Comparison of ENCODE assay signal across 8 cellular contexts in the genomic region with DNA sequence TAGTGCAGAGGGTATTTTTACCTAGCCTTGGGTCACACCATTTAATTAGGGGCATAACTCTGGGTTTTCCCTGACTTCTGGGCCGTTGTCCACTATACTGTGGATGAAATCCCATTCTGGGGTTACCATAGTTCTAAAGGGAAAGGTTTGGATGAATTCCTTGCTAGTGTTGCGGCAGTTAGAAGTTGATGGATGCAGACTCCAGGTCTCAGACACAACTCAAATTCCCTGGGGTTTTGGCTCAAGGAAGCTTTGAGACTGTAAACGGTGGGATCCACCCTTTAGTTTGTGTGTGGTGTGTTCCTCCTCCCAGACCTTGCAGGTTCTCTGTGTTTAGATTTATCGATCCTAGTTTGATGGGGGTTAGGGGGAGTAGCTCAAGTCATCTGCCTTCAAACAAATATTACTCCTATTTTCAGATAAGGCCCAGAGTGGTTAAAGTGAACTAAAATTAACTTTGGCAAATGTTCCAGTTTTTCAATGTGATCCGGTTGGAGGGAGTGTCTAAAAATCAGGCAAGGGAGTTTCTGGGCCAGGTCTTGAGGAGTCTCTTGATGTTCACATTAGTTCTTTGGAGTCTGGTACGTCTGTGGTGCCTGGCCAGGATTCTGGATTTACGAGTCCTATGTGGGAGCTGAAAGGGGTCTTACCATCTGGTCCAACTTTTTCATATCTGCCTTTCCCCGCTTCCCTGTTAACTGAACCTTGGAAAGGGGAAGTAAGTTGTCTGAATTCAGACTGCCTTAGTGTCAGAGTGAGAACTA. TPM values are rescaled to one million over a fixed set of nuclear protein-coding genes. Genes with fewer than 3 reads are reported as not detected.
A peak's percentile ranks its signal among the peaks of the same experiment; 100 is the strongest.
DNase-seq lines count a peak whose midpoint lies in the region; ATAC-seq and TF ChIP-seq lines count a peak whose summit lies in the region.

No MANE protein-coding gene starts in this region.

- H3K9me3 ChIP-seq in T-helper 17 cell (ENCODE audit: control insufficient read depth, low read length, poor library complexity, severe bottlenecking), result no peaks in the 10 kb centered on the region

- no peaks in the 10 kb centered on the region for H3K9me3 Mint-ChIP-seq in activated CD4-positive, alpha-beta T cell treated with anti-CD3 and anti-CD28 coated beads, Interleukin-2, amount 10 ng/mL, durations not matched to agents 24 days and 14 days

- H3K4me3 ChIP-seq in foreskin fibroblast (ENCODE audit: low read depth in 1 of 2, low read length in 2 of 2), result peak overlapping the region; percentile 79 to 97
- H3K4me3 ChIP-seq in skeletal muscle cell (ENCODE audit: low read depth, low read length), result peak overlapping the region; percentile 90

- no peak for DNase-seq in activated CD4-positive, alpha-beta T cell treated with anti-CD3 and anti-CD28 coated beads, Interleukin-2, amount 10 ng/mL, durations not matched to agents 24 days and 14 days
- no peak for DNase-seq in activated CD4-positive, alpha-beta T cell treated with anti-CD3 and anti-CD28 coated beads, Interleukin-2, amount 50 U/mL, for 48 hours
- DNase-seq in T-helper 17 cell (no peak), foreskin fibroblast (peak in 1 of 2 donors; percentile 24), skeletal muscle cell (ENCODE audit: low read depth) (no peak), DMS153 treated with DMSO at 0.1 percent for 48 hours (lab: John Stamatoyannopoulos, UW; ENCODE audit: unreplicated experiment) (no peak), G401 (ENCODE audit: low spot score) (no peak)

- peaks cover 61% of the 10 kb centered on the region for H3K4me1 Mint-ChIP-seq in activated CD4-positive, alpha-beta T cell treated with anti-CD3 and anti-CD28 coated beads, Interleukin-2, amount 10 ng/mL, durations not matched to agents 24 days and 14 days
- H3K4me1 Mint-ChIP-seq in T-helper 17 cell, result peaks cover 57% of the 10 kb centered on the region

- ATAC-seq in T-helper 17 cell, result no peak
- ATAC-seq in GM18502 (IDR thresholded peaks at IDR 0.05; ENCODE audit: poor library complexity, unreplicated experiment), result no peak

- peak overlapping the region; percentile 83 for H3K4me3 Mint-ChIP-seq in activated CD4-positive, alpha-beta T cell treated with anti-CD3 and anti-CD28 coated beads, Interleukin-2, amount 10 ng/mL, durations not matched to agents 24 days and 14 days
- peak overlapping the region; percentile 94 for H3K4me3 Mint-ChIP-seq in T-helper 17 cell

- TF ChIP-seq CTCF in foreskin fibroblast (IDR thresholded peaks at IDR 0.05; ENCODE audit: low read depth, low read length), result no peak

- in situ Hi-C loops in G401 (cut with HindIII; ENCODE audit: low sequenced_read_pairs), result no loop called here

- peaks cover 31% of the 10 kb centered on the region for H3K36me3 Mint-ChIP-seq in activated CD4-positive, alpha-beta T cell treated with anti-CD3 and anti-CD28 coated beads, Interleukin-2, amount 10 ng/mL, durations not matched to agents 24 days and 14 days (ENCODE audit: low read depth)
- peaks cover 6% of the 10 kb centered on the region for H3K36me3 Mint-ChIP-seq in T-helper 17 cell (ENCODE audit: low read depth)

- intact Hi-C loops in activated CD4-positive, alpha-beta T cell treated with anti-CD3 and anti-CD28 coated beads, Interleukin-2, amount 10 ng/mL, durations not matched to agents 24 days and 14 days (cut with micrococcal nuclease), result loop anchor here (10.0 kb wide), 1 partner anchor 310 kb away; the partner anchor contains the start of gene E2F1

- peak overlapping the region; percentile 80 for H3K27ac Mint-ChIP-seq in activated CD4-positive, alpha-beta T cell treated with anti-CD3 and anti-CD28 coated beads, Interleukin-2, amount 10 ng/mL, durations not matched to agents 24 days and 14 days
- H3K27ac Mint-ChIP-seq in T-helper 17 cell, result peak overlapping the region; percentile 96

- H3K27me3 Mint-ChIP-seq in activated CD4-positive, alpha-beta T cell treated with anti-CD3 and anti-CD28 coated beads, Interleukin-2, amount 10 ng/mL, durations not matched to agents 24 days and 14 days, result no peaks in the 10 kb centered on the region
- no peaks in the 10 kb centered on the region for H3K27me3 Mint-ChIP-seq in T-helper 17 cell

RNA-seq across cellular contexts. Expression of gene RALY, which starts 1.5 kb away (rescaled TPM):
- total RNA-seq in activated CD4-positive, alpha-beta T cell treated with anti-CD3 and anti-CD28 coated beads, Interleukin-2, amount 10 ng/mL, durations not matched to agents 24 days and 14 days, result 152 and 153 TPM in 2 replicates
- 100 to 1,000 TPM; 120 to 137 TPM for total RNA-seq in T-helper 17 cell
- 195 and 218 TPM in 2 replicates for total RNA-seq in G401 (2014; rRNA removed; shearing (Covaris generic))
